Comparison of ENCODE assay signal across 9 cellular contexts in the genomic region with DNA sequence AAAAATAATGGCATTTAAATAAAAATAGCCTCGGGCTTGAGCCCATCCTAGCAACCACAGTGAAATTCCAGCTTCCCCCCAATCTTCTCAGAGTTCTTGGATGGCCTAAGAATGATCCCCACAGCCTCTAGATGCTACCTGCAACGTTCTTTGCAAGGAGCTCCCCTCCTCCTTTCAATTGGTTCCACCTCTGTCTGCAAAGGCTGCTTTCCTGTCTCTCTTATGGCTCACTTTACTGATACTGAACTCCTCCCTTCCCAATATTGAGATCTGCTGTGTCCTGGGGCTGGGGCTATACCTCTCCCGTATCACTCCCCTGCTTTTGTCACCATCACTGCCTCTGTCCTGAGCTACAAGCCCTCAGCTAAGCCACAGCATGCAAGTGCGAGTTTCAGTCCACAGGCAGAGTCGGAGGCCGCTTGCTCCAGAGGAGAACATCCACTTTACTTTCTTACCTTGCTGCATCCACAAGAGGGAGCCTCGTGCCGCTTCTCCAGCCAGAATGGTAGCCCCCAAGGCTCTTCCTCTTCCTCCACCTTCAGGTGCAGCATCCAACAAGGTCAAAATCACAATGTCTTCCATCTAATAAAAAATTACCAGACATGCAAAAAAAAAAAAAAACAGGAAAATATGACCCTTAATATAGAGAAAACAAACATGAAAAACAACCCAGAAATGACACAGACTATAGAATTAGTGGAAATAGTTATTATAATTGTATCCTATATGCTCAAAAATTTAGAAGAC. TPM values are rescaled to one million over a fixed set of nuclear protein-coding genes. Genes with fewer than 3 reads are reported as not detected.
DNase-seq lines count a peak whose midpoint lies in the region; ATAC-seq, FAIRE-seq and TF ChIP-seq lines count a peak whose summit lies in the region.
"Had no signal": no experiment of that assay in that cellular context is flagged by ENCODE, and none has a peak within 500 bp of the region (broad histone marks: within the 10 kb centered on the region; RNA-seq: fewer than 3 reads in every experiment).

No MANE protein-coding gene starts in this region.

- peaks cover 10% of the 10 kb centered on the region for H3K9me3 Mint-ChIP-seq in activated T-cell treated with anti-CD3 and anti-CD28 coated beads, Interleukin-2, amount 50 U/mL, for 4 hours

- H3K9me1 ChIP-seq in keratinocyte (ENCODE audit: control insufficient read depth, extremely low read depth, insufficient read depth, low read length), result no peaks in the 10 kb centered on the region

- FAIRE-seq in keratinocyte (lab: Jason Lieb, UNC) (no peak), frontal cortex (lab: Jason Lieb, UNC) (no peak)

- TF ChIP-seq CTCF in WERI-Rb-1 (IDR thresholded peaks at IDR 0.05; ENCODE audit: low read depth, low read length), result peak; percentile 78
- TF ChIP-seq CTCF in keratinocyte (optimal IDR thresholded peaks at IDR 0.05 in 1 of 3, IDR thresholded peaks at IDR 0.05 in 1 of 3, conservative IDR thresholded peaks at IDR 0.05 in 1 of 3; ENCODE audit: extremely low read depth in 1 of 3, insufficient read depth in 2 of 3, low read length in 3 of 3), result peak; percentile 53 to 70 (median 69)

- dilution Hi-C loops in keratinocyte (cut with MboI; ENCODE audit: extremely low pct_ligation_motif_present, low sequenced_read_pairs), result no loop called here

- no peak overlapping the region for H3K9ac ChIP-seq in keratinocyte (ENCODE audit: control insufficient read depth, extremely low read depth, insufficient read depth, low read length)

- H3K36me3 ChIP-seq in WERI-Rb-1, result no peaks in the 10 kb centered on the region
- no peaks in the 10 kb centered on the region for H3K36me3 ChIP-seq in keratinocyte (ENCODE audit: control insufficient read depth in 2 of 2, extremely low read depth in 1 of 2, insufficient read depth in 2 of 2, low read length in 2 of 2)

- H2AFZ ChIP-seq in keratinocyte (ENCODE audit: control insufficient read depth, low read length), result peak overlapping the region; percentile 33

- H3K27me3 ChIP-seq in WERI-Rb-1 (ENCODE audit: insufficient read depth, low read depth, severe bottlenecking) (no peaks in the 10 kb centered on the region), keratinocyte (ENCODE audit: control insufficient read depth, extremely low read depth, insufficient read depth, low read length) (no peaks in the 10 kb centered on the region)

- H3K4me2 ChIP-seq in keratinocyte (ENCODE audit: control insufficient read depth, extremely low read depth, insufficient read depth, low read depth, low read length), result no peak overlapping the region

- no peaks in the 10 kb centered on the region for H4K20me1 ChIP-seq in keratinocyte (ENCODE audit: control insufficient read depth, extremely low read depth, insufficient read depth, low read length)

- H3K27me3 Mint-ChIP-seq in activated T-cell treated with anti-CD3 and anti-CD28 coated beads, Interleukin-2, amount 50 U/mL, for 4 hours (ENCODE audit: low read depth), result no peaks in the 10 kb centered on the region

- H3K4me3 Mint-ChIP-seq in activated T-cell treated with anti-CD3 and anti-CD28 coated beads, Interleukin-2, amount 50 U/mL, for 4 hours, result no peak overlapping the region
- H3K4me3 Mint-ChIP-seq: central memory CD8-positive, alpha-beta T cell had no signal

- H3K9me3 ChIP-seq in WERI-Rb-1 (ENCODE audit: severe bottlenecking), result peaks cover 3% of the 10 kb centered on the region
- H3K9me3 ChIP-seq in keratinocyte (ENCODE audit: control insufficient read depth, low read depth, low read length), result no peaks in the 10 kb centered on the region

- H3K79me2 ChIP-seq in keratinocyte (ENCODE audit: control insufficient read depth, insufficient read depth, low read length), result no peaks in the 10 kb centered on the region

- H3K4me1 ChIP-seq in keratinocyte (ENCODE audit: control insufficient read depth, extremely low read depth, insufficient read depth, low read length), result peaks cover 11% of the 10 kb centered on the region

- H3K27ac ChIP-seq in WERI-Rb-1, result no peak overlapping the region
- no peak overlapping the region for H3K27ac ChIP-seq in keratinocyte (ENCODE audit: control insufficient read depth, insufficient read depth, low read length)

- H3K4me3 ChIP-seq in WERI-Rb-1 (ENCODE audit: low read depth, low read length) (no peak overlapping the region), keratinocyte (ENCODE audit: control insufficient read depth in 2 of 3, extremely low read depth in 1 of 3, insufficient read depth in 2 of 3, low read depth in 1 of 3, low read length in 3 of 3) (no peak overlapping the region)

- DNase-seq in activated T-cell treated with anti-CD3 and anti-CD28 coated beads, Interleukin-2, amount 50 U/mL, for 48 hours, result peak; percentile 28 to 35
- DNase-seq in activated T-cell treated with anti-CD3 and anti-CD28 coated beads, Interleukin-2, amount 50 U/mL, for 4 hours, result no peak
- DNase-seq in Kasumi-1 (lab: John Stamatoyannopoulos, UW) (peak; percentile 61 to 66), WERI-Rb-1 (peak; percentile 48), keratinocyte (ENCODE audit: low read depth, low spot score) (no peak), NCI-H2196 (lab: John Stamatoyannopoulos, UW; ENCODE audit: unreplicated experiment) (no peak), frontal cortex (ENCODE audit: low spot score in 2 of 2) (no peak), NCI-H2227 (lab: John Stamatoyannopoulos, UW; ENCODE audit: unreplicated experiment) (no peak)

- peaks cover 2% of the 10 kb centered on the region for H3K36me3 Mint-ChIP-seq in activated T-cell treated with anti-CD3 and anti-CD28 coated beads, Interleukin-2, amount 50 U/mL, for 4 hours (ENCODE audit: insufficient read depth)

- H3K4me1 Mint-ChIP-seq in activated T-cell treated with anti-CD3 and anti-CD28 coated beads, Interleukin-2, amount 50 U/mL, for 4 hours (ENCODE audit: low read depth), result peaks cover 3% of the 10 kb centered on the region

- ATAC-seq in activated T-cell treated with anti-CD3 and anti-CD28 coated beads, Interleukin-2, amount 50 U/mL, for 4 hours, result no peak

RNA-seq across cellular contexts. Expression of a gene that starts 48.6 kb away (rescaled TPM):
- total RNA-seq in activated T-cell treated with anti-CD3 and anti-CD28 coated beads, Interleukin-2, amount 50 U/mL, for 4 hours, result under 1 TPM; 0.16 to 0.48 (median 0.33) TPM
- 2.1 to 4.1 TPM (median 2.6 TPM) in 3 replicates for polyA plus RNA-seq in keratinocyte
- polyA plus RNA-seq in keratinocyte (2011; ENCODE audit: low read depth), result 61.5 TPM
- 1.3 and 2.5 TPM in 2 replicates for polyA plus RNA-seq in keratinocyte (2011; cell fraction: cytosol; rRNA removed)
- 5.7 and 6.6 TPM in 2 replicates for polyA plus RNA-seq in keratinocyte (2011; cell fraction: nucleus; rRNA removed)
- polyA plus RNA-seq in keratinocyte (2012; ENCODE audit: low replicate concordance), result 1.5 and 105 TPM in 2 replicates
- polyA minus RNA-seq in keratinocyte, result 2.4 to 4.1 TPM (median 3.5 TPM) in 3 replicates
- not detected for polyA minus RNA-seq in keratinocyte (2011; cell fraction: cytosol; rRNA and poly(A)+ RNA removed)
- polyA minus RNA-seq in keratinocyte (2011; cell fraction: nucleus; rRNA and poly(A)+ RNA removed), result 1.6 and 2.2 TPM in 2 replicates
- total RNA-seq in frontal cortex, result 0.41 TPM

Comparison
In these comparisons a context has a peak if more than half of its experiments do, and no peak if none do; other contexts are left out.
1. DNase-seq: peak in activated T-cell treated with anti-CD3 and anti-CD28 coated beads, Interleukin-2, amount 50 U/mL, for 48 hours (2 of 2), Kasumi-1 (2 of 2) and WERI-Rb-1 (single experiment); none in activated T-cell treated with anti-CD3 and anti-CD28 coated beads, Interleukin-2, amount 50 U/mL, for 4 hours (single experiment), keratinocyte (single experiment), NCI-H2196 (single experiment), frontal cortex (0 of 2) and NCI-H2227 (single experiment).